8 cellular contexts compared by ENCODE assay signal in genomic region chr15:34616613-34617012, GRCh38. TPM values are rescaled to one million over a fixed set of nuclear protein-coding genes. Genes with fewer than 3 reads are reported as not detected.
DNase-seq lines count a peak whose midpoint lies in the region; ATAC-seq, FAIRE-seq and TF ChIP-seq lines count a peak whose summit lies in the region.

No MANE protein-coding gene starts in this region.

- H3K9me3 ChIP-seq in HEK293 (ENCODE audit: control insufficient read depth, insufficient read depth, low read depth, low read length) (no peaks in the 10 kb centered on the region), keratinocyte (ENCODE audit: control insufficient read depth, low read depth, low read length) (no peaks in the 10 kb centered on the region), upper lobe of left lung (no peaks in the 10 kb centered on the region)

- H3K36me3 ChIP-seq in HEK293 (ENCODE audit: control insufficient read depth in 2 of 2, insufficient read depth in 1 of 2, low read length in 2 of 2) (no peaks in the 10 kb centered on the region), keratinocyte (ENCODE audit: control insufficient read depth in 2 of 2, extremely low read depth in 1 of 2, insufficient read depth in 2 of 2, low read length in 2 of 2) (no peaks in the 10 kb centered on the region), upper lobe of left lung (no peaks in the 10 kb centered on the region)

- dilution Hi-C loops in keratinocyte (cut with MboI; ENCODE audit: extremely low pct_ligation_motif_present, low sequenced_read_pairs): no loop called here

- ATAC-seq in HG03342 (IDR thresholded peaks at IDR 0.05; ENCODE audit: unreplicated experiment) (no peak), upper lobe of left lung (ENCODE audit: low FRiP score in 2 of 2) (no peak)

- FAIRE-seq in keratinocyte (lab: Jason Lieb, UNC): peak; percentile 83

- POLR2A ChIA-PET in HEK293 (lab: Yijun Ruan, JAX): no interaction called here
- POLR2A ChIA-PET in activated CD4-positive, alpha-beta memory T cell treated with anti-CD3 and anti-CD28 coated beads, Interleukin-2, amount 10 ng/mL, durations not matched to agents 7 days and 5 days (lab: Charles Lee): no interaction called here

- no peaks in the 10 kb centered on the region for H4K20me1 ChIP-seq in keratinocyte (ENCODE audit: control insufficient read depth, extremely low read depth, insufficient read depth, low read length)

- H3K27ac ChIP-seq in HEK293 (ENCODE audit: extremely low read depth, low read depth, low read length) (no peak overlapping the region), keratinocyte (ENCODE audit: control insufficient read depth, insufficient read depth, low read length) (no peak overlapping the region), upper lobe of left lung (no peak overlapping the region)

- H3K4me1 ChIP-seq in HEK293 (ENCODE audit: control insufficient read depth, insufficient read depth, low read length) (no peaks in the 10 kb centered on the region), keratinocyte (ENCODE audit: control insufficient read depth, extremely low read depth, insufficient read depth, low read length) (no peaks in the 10 kb centered on the region), upper lobe of left lung (no peaks in the 10 kb centered on the region)

- no peak for TF ChIP-seq EP300 in upper lobe of left lung (IDR thresholded peaks at IDR 0.05)

- H3K9me3 Mint-ChIP-seq in activated CD4-positive, alpha-beta memory T cell treated with anti-CD3 and anti-CD28 coated beads, Interleukin-2, amount 10 ng/mL, durations not matched to agents 7 days and 5 days: no peaks in the 10 kb centered on the region

- H3K27me3 ChIP-seq in keratinocyte (ENCODE audit: control insufficient read depth, extremely low read depth, insufficient read depth, low read length) (no peaks in the 10 kb centered on the region), upper lobe of left lung (no peaks in the 10 kb centered on the region)

- no peak overlapping the region for H3K4me2 ChIP-seq in keratinocyte (ENCODE audit: control insufficient read depth, extremely low read depth, insufficient read depth, low read depth, low read length)

- H3K9me1 ChIP-seq in keratinocyte (ENCODE audit: control insufficient read depth, extremely low read depth, insufficient read depth, low read length): no peaks in the 10 kb centered on the region

- DNase-seq in AG08396 (ENCODE audit: low spot score): peak; percentile 3
- peak; percentile 23 for DNase-seq in activated CD4-positive, alpha-beta memory T cell treated with anti-CD3 and anti-CD28 coated beads, Interleukin-2, amount 10 ng/mL, durations not matched to agents 7 days and 5 days
- peak; percentile 1 for DNase-seq in keratinocyte (ENCODE audit: low read depth, low spot score)
- no peak for DNase-seq in NCI-H345 treated with DMSO at 0.1 percent for 48 hours (lab: John Stamatoyannopoulos, UW; ENCODE audit: unreplicated experiment)
- DNase-seq in activated effector memory CD4-positive, alpha-beta T cell treated with Interleukin-2 at 50 U/mL for 16 hours: no peak
- no peak for DNase-seq in upper lobe of left lung

- no peak overlapping the region for H3K4me3 ChIP-seq in HEK293 (ENCODE audit: low read depth, low read length)
- H3K4me3 ChIP-seq in keratinocyte (ENCODE audit: control insufficient read depth in 2 of 3, extremely low read depth in 1 of 3, insufficient read depth in 2 of 3, low read depth in 1 of 3, low read length in 3 of 3): no peak overlapping the region
- H3K4me3 ChIP-seq in upper lobe of left lung: no peak overlapping the region

- peaks cover 3% of the 10 kb centered on the region for H3K4me1 Mint-ChIP-seq in activated CD4-positive, alpha-beta memory T cell treated with anti-CD3 and anti-CD28 coated beads, Interleukin-2, amount 10 ng/mL, durations not matched to agents 7 days and 5 days

- peaks cover 56% of the 10 kb centered on the region for H3K27me3 Mint-ChIP-seq in activated CD4-positive, alpha-beta memory T cell treated with anti-CD3 and anti-CD28 coated beads, Interleukin-2, amount 10 ng/mL, durations not matched to agents 7 days and 5 days

- H2AFZ ChIP-seq in keratinocyte (ENCODE audit: control insufficient read depth, low read length): no peak overlapping the region

- no peaks in the 10 kb centered on the region for H3K36me3 Mint-ChIP-seq in activated CD4-positive, alpha-beta memory T cell treated with anti-CD3 and anti-CD28 coated beads, Interleukin-2, amount 10 ng/mL, durations not matched to agents 7 days and 5 days (ENCODE audit: low read depth)

- no peaks in the 10 kb centered on the region for H3K79me2 ChIP-seq in keratinocyte (ENCODE audit: control insufficient read depth, insufficient read depth, low read length)

- H3K27ac Mint-ChIP-seq in activated CD4-positive, alpha-beta memory T cell treated with anti-CD3 and anti-CD28 coated beads, Interleukin-2, amount 10 ng/mL, durations not matched to agents 7 days and 5 days: no peak overlapping the region

- no peak for TF ChIP-seq POLR2A in upper lobe of left lung (IDR thresholded peaks at IDR 0.05)

- 0 out of 2 replicates have a peak, but pooled peaks have one; percentile 14 for TF ChIP-seq CTCF in HEK293 (tag by site-specific recombination; IDR thresholded peaks at IDR 0.05)
- peak; percentile 27 to 66 (median 36) for TF ChIP-seq CTCF in keratinocyte (optimal IDR thresholded peaks at IDR 0.05 in 1 of 3, IDR thresholded peaks at IDR 0.05 in 1 of 3, conservative IDR thresholded peaks at IDR 0.05 in 1 of 3; ENCODE audit: extremely low read depth in 1 of 3, insufficient read depth in 2 of 3, low read length in 3 of 3)
- no peak for TF ChIP-seq CTCF in upper lobe of left lung (IDR thresholded peaks at IDR 0.05)

- no peak overlapping the region for H3K4me3 Mint-ChIP-seq in activated CD4-positive, alpha-beta memory T cell treated with anti-CD3 and anti-CD28 coated beads, Interleukin-2, amount 10 ng/mL, durations not matched to agents 7 days and 5 days

- no peak overlapping the region for H3K9ac ChIP-seq in keratinocyte (ENCODE audit: control insufficient read depth, extremely low read depth, insufficient read depth, low read length)

- CTCF ChIA-PET in HEK293 (lab: Yijun Ruan, JAX): interaction anchor here (0.6 to 1.2 kb wide), 4 partner anchors 10 to 1236 kb away, joined by 3 to 5 read pairs (median 4); no protein-coding TSS in a partner anchor
- CTCF ChIA-PET in activated CD4-positive, alpha-beta memory T cell treated with anti-CD3 and anti-CD28 coated beads, Interleukin-2, amount 10 ng/mL, durations not matched to agents 7 days and 5 days (lab: Charles Lee): interaction anchor here (1.1 kb wide), 1 partner anchor 209 kb away, joined by 3 read pairs; no protein-coding TSS in a partner anchor

- 56 to 63% methylated on average over 5 of the region's 5 CpGs for WGBS in upper lobe of left lung, 2 donors

TF ChIP-seq in HEK293, 187 proteins besides CTCF, POLR2A, EP300 and RAD21:
- peak; percentile 32 for TF ChIP-seq ZNF654 (tag by site-specific recombination; IDR thresholded peaks at IDR 0.05; ENCODE audit: low read depth)
- TF ChIP-seq ZNF341 (tag by site-specific recombination; IDR thresholded peaks at IDR 0.05; ENCODE audit: low read depth): no peak
TF ChIP-seq in HEK293: peak in this region for 1.

RNA-seq across cellular contexts. Expression of gene GOLGA8B, which starts 33.2 kb away (rescaled TPM):
- total RNA-seq in activated CD4-positive, alpha-beta memory T cell treated with anti-CD3 and anti-CD28 coated beads, Interleukin-2, amount 10 ng/mL, durations not matched to agents 7 days and 5 days: 100 to 1,000 TPM; 252 to 258 TPM
- polyA plus RNA-seq in keratinocyte: 33.8 to 49.5 TPM (median 44.6 TPM) in 3 replicates
- polyA plus RNA-seq in keratinocyte (2011; ENCODE audit: low read depth): 86.3 TPM
- polyA plus RNA-seq in keratinocyte (2011; cell fraction: cytosol; rRNA removed): 2.0 and 3.8 TPM in 2 replicates
- 379 and 453 TPM in 2 replicates for polyA plus RNA-seq in keratinocyte (2011; cell fraction: nucleus; rRNA removed)
- polyA plus RNA-seq in keratinocyte (2012; ENCODE audit: low replicate concordance): 15.6 and 32.3 TPM in 2 replicates
- 11.2 to 21.5 TPM (median 16.8 TPM) in 3 replicates for polyA minus RNA-seq in keratinocyte
- 4.4 TPM for polyA minus RNA-seq in keratinocyte (2011; cell fraction: cytosol; rRNA and poly(A)+ RNA removed)
- 40.6 and 53.4 TPM in 2 replicates for polyA minus RNA-seq in keratinocyte (2011; cell fraction: nucleus; rRNA and poly(A)+ RNA removed)
- total RNA-seq in upper lobe of left lung: 100 to 1,000 TPM in 3 of 6 donors, 10 to 100 TPM in 3; 29.8 to 788 (median 115) TPM

Comparison
In these comparisons a context has a peak if more than half of its experiments do, and no peak if none do; other contexts are left out.
1. DNase-seq: peak in AG08396 (single experiment), activated CD4-positive, alpha-beta memory T cell treated with anti-CD3 and anti-CD28 coated beads, Interleukin-2, amount 10 ng/mL, durations not matched to agents 7 days and 5 days (single experiment) and keratinocyte (single experiment); none in NCI-H345 treated with DMSO at 0.1 percent for 48 hours (single experiment), activated effector memory CD4-positive, alpha-beta T cell treated with Interleukin-2 at 50 U/mL for 16 hours (single experiment) and upper lobe of left lung (0 of 2).
2. CTCF ChIP-seq: peak in HEK293 (single experiment) and keratinocyte (3 of 3); none in upper lobe of left lung (0 of 6).